ENCODE assay signal across 17 cellular contexts in genomic region chr18:49648326-49648725, GRCh38.
A peak's percentile ranks its signal among the peaks of the same experiment; 100 is the strongest.
DNase-seq lines count a peak whose midpoint lies in the region; ATAC-seq and TF ChIP-seq lines count a peak whose summit lies in the region.
"Had no signal": no experiment of that assay in that cellular context is flagged by ENCODE, and none has a peak within 500 bp of the region (broad histone marks: within the 10 kb centered on the region; RNA-seq: fewer than 3 reads in every experiment).

No MANE protein-coding gene starts in this region.

- DNase-seq in SJCRH30 (peak; percentile 88 to 90), fibroblast of villous mesenchyme (ENCODE audit: low read depth) (peak; percentile 25), mucosa of descending colon (peak in 1 of 3 donors; percentile 28), globus pallidus (ENCODE audit: low spot score) (no peak), HK-2 (ENCODE audit: unreplicated experiment) (no peak)
- no peak for DNase-seq in activated effector memory CD4-positive, alpha-beta T cell treated with anti-CD3 and anti-CD28 coated beads, Interleukin-2, amount 50 U/mL, for 16 hours
- DNase-seq in stimulated activated CD4-positive, alpha-beta T cell treated with anti-CD3 and anti-CD28 coated beads, Interleukin-2, amount 100 ng/mL, for 24 hours = no peak
- DNase-seq: activated CD4-positive, alpha-beta T cell treated with anti-CD3 and anti-CD28 coated beads for 1 hour; activated naive CD4-positive, alpha-beta T cell treated with anti-CD3 and anti-CD28 coated beads, Interleukin-2, amount 50 U/mL, for 16 hours; activated T-cell treated with anti-CD3 and anti-CD28 coated beads, Interleukin-2, amount 50 U/mL, for 48 hours; CD4-positive, CD25-positive, alpha-beta regulatory T cell; GOT3; MM.1S; NCI-H524 treated with DMSO at 0.1 percent for 48 hours; T1000 had no signal

- no peaks in the 10 kb centered on the region for H3K36me3 ChIP-seq in SJCRH30
- no peaks in the 10 kb centered on the region for H3K36me3 ChIP-seq in mucosa of descending colon (ENCODE audit: low read depth)
- H3K36me3 ChIP-seq in skeletal muscle satellite cell (ENCODE audit: insufficient read depth, low read length) = no peaks in the 10 kb centered on the region
- H3K36me3 ChIP-seq: ascending aorta had no signal

- peak; percentile 24 for ATAC-seq in mucosa of descending colon

- H3K4me3 ChIP-seq in SJCRH30 = no peak overlapping the region
- no peak overlapping the region for H3K4me3 ChIP-seq in fibroblast of villous mesenchyme (ENCODE audit: low read depth, low read length)
- H3K4me3 ChIP-seq in mucosa of descending colon = no peak overlapping the region
- H3K4me3 ChIP-seq in skeletal muscle satellite cell (ENCODE audit: low read length) = no peak overlapping the region
- H3K4me3 ChIP-seq: ascending aorta had no signal

- intact Hi-C loops in mucosa of descending colon (cut with DNase I, micrococcal nuclease) = no loop called here

- no peaks in the 10 kb centered on the region for H3K27me3 ChIP-seq in SJCRH30
- no peaks in the 10 kb centered on the region for H3K27me3 ChIP-seq in skeletal muscle satellite cell (ENCODE audit: control insufficient read depth, insufficient read depth, low read length)
- H3K27me3 ChIP-seq: ascending aorta had no signal

- H3K27ac ChIP-seq in SJCRH30 = peak overlapping the region; percentile 77
- H3K27ac ChIP-seq: ascending aorta had no signal

- H3K9me3 ChIP-seq in SJCRH30 (replicated peaks) (no peaks in the 10 kb centered on the region), mucosa of descending colon (no peaks in the 10 kb centered on the region), skeletal muscle satellite cell (replicated peaks; ENCODE audit: low read length) (no peaks in the 10 kb centered on the region)
- H3K9me3 ChIP-seq: ascending aorta had no signal

- no peak overlapping the region for H3K9ac ChIP-seq in skeletal muscle satellite cell (ENCODE audit: low read depth, low read length)

- TF ChIP-seq CTCF in fibroblast of villous mesenchyme (IDR thresholded peaks at IDR 0.05; ENCODE audit: insufficient read depth, low read depth, low read length) = no peak
- no peak for TF ChIP-seq CTCF in mucosa of descending colon (IDR thresholded peaks at IDR 0.05)

- H3K4me1 ChIP-seq in SJCRH30 = peaks cover 44% of the 10 kb centered on the region
- H3K4me1 ChIP-seq in mucosa of descending colon (ENCODE audit: low read depth) = peaks cover 4% of the 10 kb centered on the region
- peaks cover 45% of the 10 kb centered on the region for H3K4me1 ChIP-seq in skeletal muscle satellite cell (ENCODE audit: control insufficient read depth, insufficient read depth, low read length)
- H3K4me1 ChIP-seq: ascending aorta had no signal

- peak overlapping the region; percentile 55 for H3K4me2 ChIP-seq in skeletal muscle satellite cell (ENCODE audit: low read length)

Comparison
In these comparisons a context has a peak if more than half of its experiments do, and no peak if none do; other contexts are left out.
1. DNase-seq: peak in SJCRH30 (2 of 2) and fibroblast of villous mesenchyme (single experiment); none in activated effector memory CD4-positive, alpha-beta T cell treated with anti-CD3 and anti-CD28 coated beads, Interleukin-2, amount 50 U/mL, for 16 hours (single experiment), globus pallidus (single experiment), HK-2 (single experiment) and stimulated activated CD4-positive, alpha-beta T cell treated with anti-CD3 and anti-CD28 coated beads, Interleukin-2, amount 100 ng/mL, for 24 hours (0 of 2).